Comparison of ENCODE assay signal across 20 cellular contexts in genomic region chr2:25293145-25293544, GRCh38. TPM values are rescaled to one million over a fixed set of nuclear protein-coding genes. Genes with fewer than 3 reads are reported as not detected.
DNase-seq lines count a peak whose midpoint lies in the region; ATAC-seq and TF ChIP-seq lines count a peak whose summit lies in the region.
"Had no signal": no experiment of that assay in that cellular context is flagged by ENCODE, and none has a peak within 500 bp of the region (broad histone marks: within the 10 kb centered on the region; RNA-seq: fewer than 3 reads in every experiment).

No MANE protein-coding gene starts in this region.

- BruUV-seq in A673 (replicated peaks; lab: Mats Ljungman, UMichigan), result no TSS peak

- H3K36me3 Mint-ChIP-seq in activated T-helper 17 cell treated with anti-CD3 and anti-CD28 coated beads, Interleukin-2, amount 50 U/mL, for 72 hours (ENCODE audit: low read depth), result peaks cover 60% of the 10 kb centered on the region
- H3K36me3 Mint-ChIP-seq: WTC11 had no signal

- WGBS in right cardiac atrium, result 51% methylated on average over 7 of the region's 7 CpGs

- peak overlapping the region; percentile 85 for H3K27ac ChIP-seq in A673 (ENCODE audit: low read depth, low read length, poor library complexity, severe bottlenecking)
- H3K27ac ChIP-seq in right cardiac atrium (ENCODE audit: low read length), result peak overlapping the region; percentile 25
- H3K27ac ChIP-seq: 22Rv1, prostate gland had no signal

- no peaks in the 10 kb centered on the region for H3K9me3 Mint-ChIP-seq in activated T-helper 17 cell treated with anti-CD3 and anti-CD28 coated beads, Interleukin-2, amount 50 U/mL, for 72 hours
- H3K9me3 Mint-ChIP-seq: WTC11 had no signal

- peaks cover 53% of the 10 kb centered on the region for H3K4me1 ChIP-seq in A673 (ENCODE audit: insufficient read depth, low read length, poor library complexity, severe bottlenecking)
- peaks cover 22% of the 10 kb centered on the region for H3K4me1 ChIP-seq in right cardiac atrium (ENCODE audit: control insufficient read depth, insufficient read depth, low read length)
- H3K4me1 ChIP-seq: prostate gland had no signal

- ATAC-seq in activated T-helper 17 cell treated with anti-CD3 and anti-CD28 coated beads, Interleukin-2, amount 50 U/mL, for 72 hours (replicated peaks), result no peak
- ATAC-seq in right cardiac atrium, result no peak
- ATAC-seq in HG02763 (IDR thresholded peaks at IDR 0.05; ENCODE audit: unreplicated experiment), result no peak
- ATAC-seq: HCT116, WTC11 had no signal

- POLR2A ChIA-PET in A673 (lab: Charles Lee; ENCODE audit: low non-redundant PET), result interaction anchor here (0.6 kb wide), 1 partner anchor 20 kb away, joined by 3 read pairs; no protein-coding TSS in a partner anchor

- no peak overlapping the region for H3K4me3 ChIP-seq in A673 (ENCODE audit: low read depth, low read length, poor library complexity, severe bottlenecking)
- H3K4me3 ChIP-seq in right cardiac atrium (ENCODE audit: low read length), result no peak overlapping the region
- H3K4me3 ChIP-seq: prostate gland, transverse colon had no signal

- H3K4me1 Mint-ChIP-seq in activated T-helper 17 cell treated with anti-CD3 and anti-CD28 coated beads, Interleukin-2, amount 50 U/mL, for 72 hours, result peaks cover 26% of the 10 kb centered on the region

- peak; percentile 44 for DNase-seq in NCI-H82 (lab: John Stamatoyannopoulos, UW)
- DNase-seq in NCI-H82 treated with DMSO at 0.1 percent for 48 hours (lab: John Stamatoyannopoulos, UW; ENCODE audit: unreplicated experiment), result no peak
- peak; percentile 80 for DNase-seq in A673 (ENCODE audit: low spot score)
- peak in 1 of 3 donors; percentile 71 for DNase-seq in right cardiac atrium
- DNase-seq in HCEC 1CT, result no peak
- DNase-seq in dedifferentiated amniotic fluid mesenchymal stem cell (ENCODE audit: extremely low spot score), result no peak
- DNase-seq: activated naive CD4-positive, alpha-beta T cell; cerebellar nuclear complex; KBM-7; MV-4-11; NCI-H187 treated with DMSO at 0.1 percent for 48 hours; NCI-H446; RPMI8226; transverse colon had no signal

- H3K36me3 ChIP-seq in A673 (ENCODE audit: insufficient read depth, low read length, poor library complexity, severe bottlenecking), result no peaks in the 10 kb centered on the region
- H3K36me3 ChIP-seq: prostate gland, transverse colon had no signal

- H3K27ac Mint-ChIP-seq in activated T-helper 17 cell treated with anti-CD3 and anti-CD28 coated beads, Interleukin-2, amount 50 U/mL, for 72 hours, result peak overlapping the region; percentile 71
- H3K27ac Mint-ChIP-seq: WTC11 had no signal

- no peak for TF ChIP-seq CTCF in A673 (conservative IDR thresholded peaks at IDR 0.05; ENCODE audit: low read depth, low read length)

- CTCF ChIA-PET in A673 (lab: Charles Lee), result no interaction called here

- H3K27me3 ChIP-seq in A673 (replicated peaks; ENCODE audit: insufficient read depth, low read depth, low read length, poor library complexity) (no peaks in the 10 kb centered on the region), right cardiac atrium (ENCODE audit: control insufficient read depth, insufficient read depth) (no peaks in the 10 kb centered on the region)
- H3K27me3 ChIP-seq: transverse colon had no signal

- H3K9me3 ChIP-seq in A673 (ENCODE audit: low read depth, low read length, poor library complexity, severe bottlenecking) (no peaks in the 10 kb centered on the region), right cardiac atrium (ENCODE audit: control insufficient read depth, low read length) (no peaks in the 10 kb centered on the region)
- H3K9me3 ChIP-seq: prostate gland, transverse colon had no signal

- intact Hi-C loops in A673 (cut with micrococcal nuclease; ENCODE audit: unreplicated experiment), result no loop called here
- intact Hi-C loops in right cardiac atrium (cut with DNase I), result no loop called here

- no peak overlapping the region for H3K4me3 Mint-ChIP-seq in activated T-helper 17 cell treated with anti-CD3 and anti-CD28 coated beads, Interleukin-2, amount 50 U/mL, for 72 hours
- H3K4me3 Mint-ChIP-seq: WTC11 had no signal

- no peaks in the 10 kb centered on the region for H3K27me3 Mint-ChIP-seq in activated T-helper 17 cell treated with anti-CD3 and anti-CD28 coated beads, Interleukin-2, amount 50 U/mL, for 72 hours

RNA-seq across cellular contexts. Expression of gene DNMT3A, which starts 48.6 kb away (rescaled TPM):
- 109 and 123 TPM in 2 replicates for total RNA-seq in A673 (2021)
- total RNA-seq in activated T-helper 17 cell treated with anti-CD3 and anti-CD28 coated beads, Interleukin-2, amount 50 U/mL, for 72 hours, result 10 to 100 TPM; 55.2 to 64.6 TPM
- total RNA-seq in right cardiac atrium, result 10 to 100 TPM; 20.0 to 22.9 (median 21.1) TPM
- polyA plus RNA-seq in right cardiac atrium, result 9.9 TPM

Comparison
In these comparisons a context has a peak if more than half of its experiments do, and no peak if none do; other contexts are left out.
1. DNase-seq: peak in NCI-H82 (single experiment) and A673 (single experiment); none in NCI-H82 treated with DMSO at 0.1 percent for 48 hours (single experiment), HCEC 1CT (single experiment) and dedifferentiated amniotic fluid mesenchymal stem cell (single experiment).